ENCODE assay signal across 7 cellular contexts in genomic region chr9:37422289-37423104, GRCh38. TPM values are rescaled to one million over a fixed set of nuclear protein-coding genes. Genes with fewer than 3 reads are reported as not detected.
DNase-seq lines count a peak whose midpoint lies in the region; ATAC-seq, FAIRE-seq and TF ChIP-seq lines count a peak whose summit lies in the region.

Gene GRHPR (plus strand): TSS chr9:37422696. CDS start chr9:37422751, 55 bp downstream.

- ATAC-seq in HG02938 (IDR thresholded peaks at IDR 0.05; ENCODE audit: unreplicated experiment) = peak; percentile 89

- no peak for TF ChIP-seq CTCF in sigmoid colon (IDR thresholded peaks at IDR 0.05)

- intact Hi-C loops in sigmoid colon (cut with DNase I) = loop anchor here (5.0 kb wide), 3 partner anchors 40 to 170 kb away; partner anchors contain the start of genes POLR1E and TOMM5

- peaks cover 0 to 16% (median 9%) of the 10 kb centered on the region in 4 donors for H3K36me3 ChIP-seq in sigmoid colon

- H3K27ac ChIP-seq in sigmoid colon = peak within 1 kb of the TSS; percentile 87 to 93 (median 88)

- peak; percentile 52 to 67 for TF ChIP-seq POLR2A in sigmoid colon (IDR thresholded peaks at IDR 0.05)

- no peaks in the 10 kb centered on the region for H3K27me3 ChIP-seq in sigmoid colon

- no peaks in the 10 kb centered on the region for H3K9me3 ChIP-seq in sigmoid colon

- FAIRE-seq in GM18507 (lab: Jason Lieb, UNC) = peak; percentile 93

- WGBS in sigmoid colon, 2 donors = 0 to 1% methylated on average over 56 of the region's 56 CpGs

- DNase-seq in GM18507 (ENCODE audit: extremely low spot score, insufficient read length, low read depth) (peak; percentile 88), NCI-H2029 (lab: John Stamatoyannopoulos, UW) (peak; percentile 64), T1000 (lab: John Stamatoyannopoulos, UW) (peak; percentile 43), astrocyte of the hippocampus (ENCODE audit: low read depth, low spot score) (peak; percentile 86), hypothalamus (lab: John Stamatoyannopoulos, UW) (peak; percentile 29 to 96 (median 87)), sigmoid colon (peak; percentile 93)

- H3K4me1 ChIP-seq in sigmoid colon = peaks cover 0 to 38% (median 31%) of the 10 kb centered on the region in 4 donors

- no peak for TF ChIP-seq EP300 in sigmoid colon (IDR thresholded peaks at IDR 0.05)

- H3K4me3 ChIP-seq in sigmoid colon = peak within 1 kb of the TSS; percentile 72 to 91 (median 76)

RNA-seq across cellular contexts. Expression of gene GRHPR, which starts in this region (rescaled TPM):
- 100 to 1,000 TPM; 127 to 165 (median 157) TPM for total RNA-seq in sigmoid colon
- 10 to 100 TPM; 84.1 to 94.9 (median 88.8) TPM for polyA plus RNA-seq in sigmoid colon

Comparison
In these comparisons a context has a peak if more than half of its experiments do, and no peak if none do; other contexts are left out.
1. Peak in every context shown above with its lines: DNase-seq, ATAC-seq, H3K4me3 ChIP-seq and H3K27ac ChIP-seq.
2. DNase-seq: peak in every context shown above with its lines; median percentile 93 in sigmoid colon; 88 in GM18507; 87 in hypothalamus; 86 in astrocyte of the hippocampus; 64 in NCI-H2029; 43 in T1000.